8 cellular contexts compared by ENCODE assay signal in the genomic region with DNA sequence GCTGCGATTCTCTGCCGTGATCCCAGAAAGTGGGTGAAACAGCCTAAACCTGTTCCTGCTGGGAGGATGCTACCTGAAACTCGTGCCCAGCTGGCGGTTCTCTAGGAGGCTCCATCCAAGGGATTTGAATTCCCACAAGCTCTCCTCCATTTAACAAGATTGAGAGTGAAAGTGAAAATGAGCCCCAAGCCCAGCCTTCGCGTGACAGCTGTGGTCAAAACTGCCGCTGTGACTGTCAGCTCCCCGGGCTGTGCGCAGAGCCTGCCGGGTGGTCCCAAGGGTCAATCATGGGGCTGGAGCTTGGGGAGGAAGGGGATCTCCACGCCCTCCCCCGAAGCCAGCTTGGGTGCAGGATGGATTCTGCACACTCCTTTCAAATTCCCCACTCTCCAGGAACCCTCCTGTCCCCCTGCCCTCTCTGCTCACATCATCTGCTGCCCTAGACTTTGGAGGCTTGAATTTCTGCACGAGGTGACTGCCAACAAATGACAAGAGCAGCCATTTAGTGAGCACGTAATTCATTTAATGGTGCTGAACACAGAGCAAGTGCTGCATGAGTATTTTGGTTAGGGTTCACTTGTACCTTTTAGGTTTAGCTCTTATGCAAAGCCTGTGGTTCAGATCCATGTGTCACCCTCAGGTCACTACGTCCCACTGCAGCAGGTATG. TPM values are rescaled to one million over a fixed set of nuclear protein-coding genes. Genes with fewer than 3 reads are reported as not detected.
DNase-seq lines count a peak whose midpoint lies in the region; ATAC-seq, FAIRE-seq and TF ChIP-seq lines count a peak whose summit lies in the region.

No MANE protein-coding gene starts in this region.

- no peaks in the 10 kb centered on the region for H3K27me3 ChIP-seq in Panc1 (ENCODE audit: control insufficient read depth, insufficient read depth, low read length)
- H3K27me3 ChIP-seq in small intestine (ENCODE audit: control insufficient read depth in 2 of 2, insufficient read depth in 2 of 2, low read length in 2 of 2) = no peaks in the 10 kb centered on the region

- TF ChIP-seq CTCF in Panc1 (IDR thresholded peaks at IDR 0.05) = no peak
- TF ChIP-seq CTCF in coronary artery (IDR thresholded peaks at IDR 0.05) = no peak

- H3K4me3 ChIP-seq in Panc1 (ENCODE audit: low read depth in 2 of 2, low read length in 2 of 2) = peak overlapping the region in 1 of 2 experiments; percentile 22; a peak in 2 of 4 replicates
- peak overlapping the region; percentile 65 for H3K4me3 ChIP-seq in coronary artery
- H3K4me3 ChIP-seq in small intestine (ENCODE audit: low read depth in 1 of 2, low read length in 2 of 2) = peak overlapping the region in 1 of 2 donors; percentile 43

- no peak for FAIRE-seq in small intestine (lab: Jason Lieb, UNC)

- DNase-seq in activated T-cell treated with anti-CD3 and anti-CD28 coated beads for 24 hours (ENCODE audit: low read depth) (peak; percentile 50), activated T-cell treated with anti-CD3 and anti-CD28 coated beads for 4 hours (no peak), Panc1 (ENCODE audit: low read depth, low spot score) (no peak), coronary artery (ENCODE audit: low spot score) (no peak), small intestine (peak; percentile 46), posterior vena cava (ENCODE audit: low spot score) (no peak)

- H3K36me3 ChIP-seq in Panc1 (ENCODE audit: control insufficient read depth, insufficient read depth, low read length) (no peaks in the 10 kb centered on the region), small intestine (ENCODE audit: control insufficient read depth in 2 of 2, insufficient read depth in 2 of 2, low read length in 2 of 2) (no peaks in the 10 kb centered on the region)

- H3K27ac ChIP-seq in Panc1 (ENCODE audit: low read length) (no peak overlapping the region), coronary artery (peak overlapping the region; percentile 64 to 92), small intestine (ENCODE audit: low read depth in 1 of 2, low read length in 1 of 2) (peak overlapping the region; percentile 28 to 78)

- intact Hi-C loops in Panc1 (cut with micrococcal nuclease; ENCODE audit: unreplicated experiment) (no loop called here), posterior vena cava (cut with DNase I) (no loop called here)

- in situ Hi-C loops in Panc1 (cut with HindIII; ENCODE audit: low pct_unique_long_range_greater_than_20kb, low sequenced_read_pairs) = no loop called here

- POLR2A ChIA-PET in Panc1 (lab: Charles Lee) = no interaction called here

- BruUV-seq in Panc1 (replicated peaks; lab: Mats Ljungman, UMichigan) = no TSS peak

- CTCF ChIA-PET in Panc1 (lab: Charles Lee) = interaction anchor here (0.7 to 2.0 kb wide), 2 partner anchors 31 to 47 kb away, joined by 3 to 11 read pairs; no protein-coding TSS in a partner anchor

- 4 to 25% (median 8%) methylated on average over 15 of the region's 15 CpGs for WGBS in small intestine, 3 donors

- peaks cover 2% of the 10 kb centered on the region; the same call in 1 of the 2 replicates for H3K4me1 ChIP-seq in Panc1 (ENCODE audit: control insufficient read depth, insufficient read depth, low read length)
- H3K4me1 ChIP-seq in small intestine (ENCODE audit: control insufficient read depth in 2 of 2, insufficient read depth in 1 of 2, low read depth in 1 of 2, low read length in 1 of 2) = peaks cover 0 to 3% of the 10 kb centered on the region in 2 donors

- peak; percentile 36 for ATAC-seq in HG02938 (IDR thresholded peaks at IDR 0.05; ENCODE audit: unreplicated experiment)
- peak; percentile 36 for ATAC-seq in Panc1
- ATAC-seq in HG03025 (IDR thresholded peaks at IDR 0.05; ENCODE audit: low FRiP score, unreplicated experiment) = no peak

- H3K9me3 ChIP-seq in Panc1 (ENCODE audit: control insufficient read depth, insufficient read depth, low read depth, low read length) (no peaks in the 10 kb centered on the region), small intestine (ENCODE audit: control insufficient read depth, low read depth) (no peaks in the 10 kb centered on the region)

RNA-seq across cellular contexts. Expression of a gene that starts 5.3 kb away (rescaled TPM):
- total RNA-seq in Panc1 (2021; ENCODE audit: unreplicated experiment) (0.28 TPM), posterior vena cava (10 to 100 TPM; 60.0 to 66.5 TPM)
- polyA plus RNA-seq in Panc1 (2012; ENCODE audit: insufficient read length) = 0.45 TPM
- 1 to 10 TPM; 1.3 to 5.6 (median 4.6) TPM for polyA plus RNA-seq in small intestine

RNA-seq across cellular contexts. Expression of a gene that starts 26.0 kb away (rescaled TPM):
- not detected for total RNA-seq in Panc1 (2021; ENCODE audit: unreplicated experiment)
- not detected for polyA plus RNA-seq in Panc1 (2012; ENCODE audit: insufficient read length)
- not detected for polyA plus RNA-seq in small intestine
- not detected for total RNA-seq in posterior vena cava

RNA-seq across cellular contexts. Expression of a gene that starts 44.0 kb away (rescaled TPM):
- total RNA-seq in Panc1 (2021; ENCODE audit: unreplicated experiment) (not detected), posterior vena cava (not detected)
- polyA plus RNA-seq in Panc1 (2012; ENCODE audit: insufficient read length) = not detected
- polyA plus RNA-seq in small intestine = not detected

RNA-seq across cellular contexts. Expression of a gene that starts 55.0 kb away (rescaled TPM):
- total RNA-seq in Panc1 (2021; ENCODE audit: unreplicated experiment) = 3.4 TPM
- polyA plus RNA-seq in Panc1 (2012; ENCODE audit: insufficient read length) = 3.4 TPM
- polyA plus RNA-seq in small intestine = 1 to 10 TPM in 1 of 3 donors, under 1 TPM in 2; 0.22 to 1.4 (median 0.54) TPM
- total RNA-seq in posterior vena cava = 1 to 10 TPM in 1 of 2 donors, under 1 TPM in 1; 0.37 to 1.2 TPM

Comparison
In these comparisons a context has a peak if more than half of its experiments do, and no peak if none do; other contexts are left out.
1. DNase-seq: peak in activated T-cell treated with anti-CD3 and anti-CD28 coated beads for 24 hours (single experiment) and small intestine (single experiment); none in activated T-cell treated with anti-CD3 and anti-CD28 coated beads for 4 hours (single experiment), Panc1 (single experiment), coronary artery (single experiment) and posterior vena cava (single experiment).
2. RNA of a gene that starts 5.3 kb away (total RNA-seq): 60.0 to 66.5 TPM in posterior vena cava; 0.28 TPM in Panc1 (single experiment); every median in the first group is over 10 times any median in the second.